25 cellular contexts compared by ENCODE assay signal in genomic region chr13:71368301-71368700, GRCh38.
"Had no signal": no experiment of that assay in that cellular context is flagged by ENCODE, and none has a peak within 500 bp of the region (broad histone marks: within the 10 kb centered on the region; RNA-seq: fewer than 3 reads in every experiment).

No MANE protein-coding gene starts in this region.

- H3K27ac ChIP-seq: adrenal gland, body of pancreas, breast epithelium, WERI-Rb-1 had no signal

- H3K36me3 Mint-ChIP-seq: activated naive CD4-positive, alpha-beta T cell treated with anti-CD3 and anti-CD28 coated beads, Interleukin-2, amount 50 U/mL, for 72 hours; IgD-negative memory B cell had no signal

- H3K4me1 Mint-ChIP-seq: activated CD4-positive, alpha-beta T cell treated with anti-CD3 and anti-CD28 coated beads, Interleukin-2, amount 10 ng/mL, durations not matched to agents 24 days and 14 days; IgD-negative memory B cell had no signal

- H3K4me1 ChIP-seq: adrenal gland, body of pancreas, breast epithelium had no signal

- DNase-seq: activated CD4-positive, alpha-beta T cell treated with anti-CD3 and anti-CD28 coated beads, Interleukin-2, amount 10 ng/mL, durations not matched to agents 24 days and 14 days; activated CD4-positive, alpha-beta T cell treated with anti-CD3 and anti-CD28 coated beads, Interleukin-2, amount 50 U/mL, for 4 hours; activated CD8-positive, alpha-beta T cell treated with anti-CD3 and anti-CD28 coated beads for 36 hours; activated gamma-delta T cell treated with Interleukin-2 at 50 U/mL for 16 hours; activated naive CD4-positive, alpha-beta T cell treated with anti-CD3 and anti-CD28 coated beads for 36 hours; activated T-cell treated with anti-CD3 and anti-CD28 coated beads, Interleukin-2, amount 50 U/mL, for 24 hours; adrenal gland; body of pancreas; Karpas-422; KBM-7; NCI-H1105; NCI-H1417 treated with DMSO at 0.1 percent for 48 hours; NCI-H187 treated with DMSO at 0.1 percent for 48 hours; NCI-H2081; NCI-H2171 treated with DMSO at 0.1 percent for 48 hours; NCI-H2227 treated with DMSO at 0.1 percent for 48 hours; NCI-H526 treated with DMSO at 0.1 percent for 48 hours; SHP77 treated with DMSO at 0.1 percent for 48 hours; T1000; WERI-Rb-1 had no signal

- H3K4me3 Mint-ChIP-seq: activated CD4-positive, alpha-beta T cell treated with anti-CD3 and anti-CD28 coated beads, Interleukin-2, amount 10 ng/mL, durations not matched to agents 24 days and 14 days; activated CD8-positive, alpha-beta T cell treated with anti-CD3 and anti-CD28 coated beads for 36 hours; activated naive CD4-positive, alpha-beta T cell treated with anti-CD3 and anti-CD28 coated beads for 36 hours; activated T-cell treated with anti-CD3 and anti-CD28 coated beads, Interleukin-2, amount 50 U/mL, for 24 hours; activated T-helper 1 cell treated with anti-CD3 and anti-CD28 coated beads, Interleukin-12 subunit alpha, Interleukin-12 subunit beta, Interleukin-2, Interleukin-4 antibody, amounts not matched to agents 30 ng/mL and 10 ng/mL and 1 ng/mL, durations not matched to agents 14 hours and 24 hours and 36 hours; IgD-negative memory B cell had no signal

- H3K27ac Mint-ChIP-seq: activated CD4-positive, alpha-beta T cell treated with anti-CD3 and anti-CD28 coated beads, Interleukin-2, amount 10 ng/mL, durations not matched to agents 24 days and 14 days; activated CD8-positive, alpha-beta T cell treated with anti-CD3 and anti-CD28 coated beads for 36 hours; activated naive CD4-positive, alpha-beta T cell treated with anti-CD3 and anti-CD28 coated beads for 36 hours; activated naive CD4-positive, alpha-beta T cell treated with anti-CD3 and anti-CD28 coated beads, Interleukin-2, amount 50 U/mL, for 72 hours; activated T-cell treated with anti-CD3 and anti-CD28 coated beads, Interleukin-2, amount 50 U/mL, for 24 hours; activated T-helper 1 cell treated with anti-CD3 and anti-CD28 coated beads, Interleukin-12 subunit alpha, Interleukin-12 subunit beta, Interleukin-2, Interleukin-4 antibody, amounts not matched to agents 30 ng/mL and 10 ng/mL and 1 ng/mL, durations not matched to agents 14 hours and 24 hours and 36 hours; IgD-negative memory B cell had no signal

- H3K9me3 Mint-ChIP-seq: activated CD4-positive, alpha-beta T cell treated with anti-CD3 and anti-CD28 coated beads, Interleukin-2, amount 10 ng/mL, durations not matched to agents 24 days and 14 days; activated CD8-positive, alpha-beta T cell treated with anti-CD3 and anti-CD28 coated beads for 36 hours; activated naive CD4-positive, alpha-beta T cell treated with anti-CD3 and anti-CD28 coated beads for 36 hours; activated T-cell treated with anti-CD3 and anti-CD28 coated beads, Interleukin-2, amount 50 U/mL, for 24 hours; activated T-helper 1 cell treated with anti-CD3 and anti-CD28 coated beads, Interleukin-12 subunit alpha, Interleukin-12 subunit beta, Interleukin-2, Interleukin-4 antibody, amounts not matched to agents 30 ng/mL and 10 ng/mL and 1 ng/mL, durations not matched to agents 14 hours and 24 hours and 36 hours had no signal

- H3K27me3 Mint-ChIP-seq: activated CD4-positive, alpha-beta T cell treated with anti-CD3 and anti-CD28 coated beads, Interleukin-2, amount 10 ng/mL, durations not matched to agents 24 days and 14 days; activated CD8-positive, alpha-beta T cell treated with anti-CD3 and anti-CD28 coated beads for 36 hours; activated T-cell treated with anti-CD3 and anti-CD28 coated beads, Interleukin-2, amount 50 U/mL, for 24 hours; IgD-negative memory B cell had no signal

- ATAC-seq: activated CD8-positive, alpha-beta T cell treated with anti-CD3 and anti-CD28 coated beads for 36 hours; activated naive CD4-positive, alpha-beta T cell treated with anti-CD3 and anti-CD28 coated beads, Interleukin-2, amount 50 U/mL, for 72 hours; body of pancreas; Panc1 had no signal

- H3K4me3 ChIP-seq: adrenal gland, body of pancreas, breast epithelium had no signal

- H3K36me3 ChIP-seq: adrenal gland, breast epithelium, WERI-Rb-1 had no signal

- H3K9me3 ChIP-seq: adrenal gland, body of pancreas, breast epithelium had no signal

- H3K27me3 ChIP-seq: adrenal gland, body of pancreas, breast epithelium had no signal
